ENCODE assay signal across 1 cellular context in the genomic region with DNA sequence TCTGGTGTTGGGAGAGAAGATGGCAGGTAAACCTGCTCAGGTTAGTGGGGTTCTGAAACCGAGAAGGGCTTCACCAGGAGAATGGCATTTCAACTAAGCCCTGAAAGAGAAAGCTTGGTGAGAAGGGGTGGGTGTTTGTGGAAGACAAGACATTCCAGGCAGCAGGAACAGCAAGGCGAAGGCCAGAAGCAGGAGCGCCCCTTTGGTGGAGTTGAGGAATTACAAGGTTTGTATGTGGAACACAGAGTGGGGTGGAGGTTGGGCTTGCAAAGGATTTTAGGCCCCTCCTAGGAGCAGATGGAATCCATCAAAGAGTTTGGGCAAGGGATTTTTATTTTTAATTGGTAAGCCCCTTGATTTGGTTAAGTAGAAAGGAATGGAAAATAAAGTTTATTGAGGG.
TF ChIP-seq lines count a peak whose summit lies in the region.

No MANE protein-coding gene starts in this region.

TF ChIP-seq in H1, 55 proteins besides CTCF, POLR2A, EP300 and RAD21 (continued from another document):
- TF ChIP-seq, protein P1, sequence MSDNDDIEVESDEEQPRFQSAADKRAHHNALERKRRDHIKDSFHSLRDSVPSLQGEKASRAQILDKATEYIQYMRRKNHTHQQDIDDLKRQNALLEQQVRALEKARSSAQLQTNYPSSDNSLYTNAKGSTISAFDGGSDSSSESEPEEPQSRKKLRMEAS (IDR thresholded peaks at IDR 0.05), result no peak
- TF ChIP-seq HDAC2 (IDR thresholded peaks at IDR 0.05; ENCODE audit: borderline replicate concordance in 1 of 2, low read depth in 2 of 2, low read length in 2 of 2), result 0 out of 4 replicates have a peak, but pooled peaks have one; percentile 26 to 54
- TF ChIP-seq TEAD4 (IDR thresholded peaks at IDR 0.05; ENCODE audit: low read depth, low read length), result peak; percentile 97
- TF ChIP-seq YY1 (IDR thresholded peaks at IDR 0.05; ENCODE audit: low read depth, low read length), result 0 out of 2 replicates have a peak, but pooled peaks have one; percentile 41
